Comparison of ENCODE assay signal across 8 cellular contexts in genomic region chr7:2519119-2519930, GRCh38. TPM values are rescaled to one million over a fixed set of nuclear protein-coding genes. Genes with fewer than 3 reads are reported as not detected.
A peak's percentile ranks its signal among the peaks of the same experiment; 100 is the strongest.
DNase-seq lines count a peak whose midpoint lies in the region; ATAC-seq and TF ChIP-seq lines count a peak whose summit lies in the region.

Gene LFNG (plus strand): TSS chr7:2519774. CDS start chr7:2519862, 88 bp downstream.

- H3K4me3 Mint-ChIP-seq in activated CD8-positive, alpha-beta memory T cell treated with anti-CD3 and anti-CD28 coated beads, Interleukin-2, amount 10 ng/mL, durations not matched to agents 7 days and 5 days, result peak within 1 kb of the TSS; percentile 96
- peak within 1 kb of the TSS; percentile 97 for H3K4me3 Mint-ChIP-seq in endothelial cell (ENCODE audit: unreplicated experiment)
- peak within 1 kb of the TSS; percentile 86 for H3K4me3 Mint-ChIP-seq in mesothelial cell of epicardium

- H3K36me3 ChIP-seq in NT2/D1 (ENCODE audit: insufficient read depth, insufficient read length, low read length), result peaks cover 4% of the 10 kb centered on the region

- H3K36me3 Mint-ChIP-seq in activated CD8-positive, alpha-beta memory T cell treated with anti-CD3 and anti-CD28 coated beads, Interleukin-2, amount 10 ng/mL, durations not matched to agents 7 days and 5 days, result peaks cover 16% of the 10 kb centered on the region
- H3K36me3 Mint-ChIP-seq in endothelial cell (ENCODE audit: low read depth, unreplicated experiment), result no peaks in the 10 kb centered on the region
- no peaks in the 10 kb centered on the region for H3K36me3 Mint-ChIP-seq in mesothelial cell of epicardium

- DNase-seq in COLO668 (lab: John Stamatoyannopoulos, UW; ENCODE audit: unreplicated experiment) (peak; percentile 99), HPDE6-E6E7 (ENCODE audit: extremely low spot score) (peak; percentile 88), NT2/D1 (ENCODE audit: low read depth, low spot score) (peak; percentile 84), endothelial cell (ENCODE audit: low spot score) (peak; percentile 90), mesothelial cell of epicardium (ENCODE audit: low spot score in 2 of 2, unreplicated experiment in 2 of 2) (peak; percentile 78 to 85)
- DNase-seq in activated CD8-positive, alpha-beta memory T cell treated with anti-CD3 and anti-CD28 coated beads, Interleukin-2, amount 10 ng/mL, durations not matched to agents 7 days and 5 days, result peak; percentile 88
- DNase-seq in stimulated activated CD8-positive, alpha-beta memory T cell treated with anti-CD3 and anti-CD28 coated beads, Interleukin-15, amount 100 ng/mL, for 4 hours (ENCODE audit: low read depth in 2 of 2), result peak; percentile 68 to 80

- CTCF ChIA-PET in activated CD8-positive, alpha-beta memory T cell treated with anti-CD3 and anti-CD28 coated beads, Interleukin-2, amount 10 ng/mL, durations not matched to agents 7 days and 5 days (lab: Charles Lee), result interaction anchor here (0.9 to 1.2 kb wide), 2 partner anchors 40 kb away, joined by 3 read pairs; partner anchors contain the start of gene IQCE

- peaks cover 48% of the 10 kb centered on the region for H3K4me1 ChIP-seq in NT2/D1 (ENCODE audit: insufficient read depth, insufficient read length)

- H3K27me3 Mint-ChIP-seq in activated CD8-positive, alpha-beta memory T cell treated with anti-CD3 and anti-CD28 coated beads, Interleukin-2, amount 10 ng/mL, durations not matched to agents 7 days and 5 days, result peaks cover 4% of the 10 kb centered on the region
- H3K27me3 Mint-ChIP-seq in endothelial cell (ENCODE audit: unreplicated experiment) (peaks cover 22% of the 10 kb centered on the region), mesothelial cell of epicardium (ENCODE audit: low read depth) (peaks cover 23% of the 10 kb centered on the region)

- H3K27me3 ChIP-seq in NT2/D1 (ENCODE audit: insufficient read depth, insufficient read length), result peaks cover 54% of the 10 kb centered on the region

- TF ChIP-seq CTCF in endothelial cell (IDR thresholded peaks at IDR 0.05; ENCODE audit: unreplicated experiment) (no peak), mesothelial cell of epicardium (IDR thresholded peaks at IDR 0.05; ENCODE audit: unreplicated experiment) (no peak)

- peak within 1 kb of the TSS; percentile 73 for H3K4me3 ChIP-seq in NT2/D1 (ENCODE audit: insufficient read length, low read depth)

- no peaks in the 10 kb centered on the region for H3K9me3 ChIP-seq in NT2/D1 (ENCODE audit: insufficient read depth, low read length)

- no peaks in the 10 kb centered on the region for H3K9me3 Mint-ChIP-seq in activated CD8-positive, alpha-beta memory T cell treated with anti-CD3 and anti-CD28 coated beads, Interleukin-2, amount 10 ng/mL, durations not matched to agents 7 days and 5 days (ENCODE audit: low read depth)
- H3K9me3 Mint-ChIP-seq in endothelial cell (ENCODE audit: unreplicated experiment) (no peaks in the 10 kb centered on the region), mesothelial cell of epicardium (no peaks in the 10 kb centered on the region)

- ATAC-seq in GM19467 (IDR thresholded peaks at IDR 0.05; ENCODE audit: unreplicated experiment), result peak; percentile 77
- peak; percentile 78 for ATAC-seq in activated CD8-positive, alpha-beta memory T cell treated with anti-CD3 and anti-CD28 coated beads, Interleukin-2, amount 10 ng/mL, durations not matched to agents 7 days and 5 days

- H3K4me1 Mint-ChIP-seq in activated CD8-positive, alpha-beta memory T cell treated with anti-CD3 and anti-CD28 coated beads, Interleukin-2, amount 10 ng/mL, durations not matched to agents 7 days and 5 days, result peaks cover 38% of the 10 kb centered on the region
- H3K4me1 Mint-ChIP-seq in endothelial cell (ENCODE audit: unreplicated experiment) (peaks cover 23% of the 10 kb centered on the region), mesothelial cell of epicardium (peaks cover 57% of the 10 kb centered on the region)

- peak within 1 kb of the TSS; percentile 86 for H3K9ac ChIP-seq in NT2/D1 (ENCODE audit: insufficient read length, low read depth)

- H3K27ac Mint-ChIP-seq in activated CD8-positive, alpha-beta memory T cell treated with anti-CD3 and anti-CD28 coated beads, Interleukin-2, amount 10 ng/mL, durations not matched to agents 7 days and 5 days, result peak within 1 kb of the TSS; percentile 85
- peak within 1 kb of the TSS; percentile 57 for H3K27ac Mint-ChIP-seq in endothelial cell (ENCODE audit: unreplicated experiment)
- H3K27ac Mint-ChIP-seq in mesothelial cell of epicardium, result peak within 1 kb of the TSS; percentile 73

RNA-seq across cellular contexts. Expression of gene LFNG, which starts in this region (rescaled TPM):
- total RNA-seq in activated CD8-positive, alpha-beta memory T cell treated with anti-CD3 and anti-CD28 coated beads, Interleukin-2, amount 10 ng/mL, durations not matched to agents 7 days and 5 days, result 100 to 1,000 TPM; 101 to 104 TPM
- total RNA-seq in endothelial cell (ENCODE audit: unreplicated experiment) (83.5 TPM), mesothelial cell of epicardium (16.0 to 19.0 TPM (median 16.3 TPM) in 3 replicates)

Comparison
In these comparisons a context has a peak if more than half of its experiments do, and no peak if none do; other contexts are left out.
1. Peak in every context shown above with its lines: DNase-seq, ATAC-seq and H3K4me3 ChIP-seq.